In genomic region chr5:173709145-173709544, GRCh38 we compare ENCODE assay signal across 31 cellular contexts.
"Had no signal": no experiment of that assay in that cellular context is flagged by ENCODE, and none has a peak within 500 bp of the region (broad histone marks: within the 10 kb centered on the region; RNA-seq: fewer than 3 reads in every experiment).

No MANE protein-coding gene starts in this region.

- H3K27ac ChIP-seq: left lung, lower lobe of right lung, neutrophil, parathyroid adenoma, skin epidermis, stomach, suprapubic skin, thoracic aorta, upper lobe of right lung had no signal

- H3K4me3 ChIP-seq: left lung, lower lobe of right lung, skin epidermis, stomach, suprapubic skin, thoracic aorta, tibial artery, upper lobe of right lung had no signal

- H3K4me1 Mint-ChIP-seq: immature natural killer cell had no signal

- H3K36me3 Mint-ChIP-seq: immature natural killer cell; naive thymus-derived CD8-positive, alpha-beta T cell; stimulated activated naive B cell treated with anti-CD40 and anti-IgM and Interleukin-4, amounts not matched to agents 10 μg/mL and 1 μg/mL and 100 μg/mL, for 72 hours had no signal

- H3K36me3 ChIP-seq: left lung, lower lobe of right lung, neutrophil, stomach, suprapubic skin, thoracic aorta, tibial artery, upper lobe of right lung had no signal

- H2AFZ ChIP-seq: parathyroid adenoma had no signal

- H3K27ac Mint-ChIP-seq: immature natural killer cell; naive thymus-derived CD8-positive, alpha-beta T cell; nephron; progenitor cell of endocrine pancreas; stimulated activated naive B cell treated with anti-CD40 and anti-IgM and Interleukin-4, amounts not matched to agents 10 μg/mL and 1 μg/mL and 100 μg/mL, for 72 hours had no signal

- ATAC-seq: left colon; left lung; lower lobe of right lung; naive thymus-derived CD8-positive, alpha-beta T cell; right cardiac atrium; sciatic nerve; stimulated activated naive B cell treated with anti-CD40 and anti-IgM and Interleukin-4, amounts not matched to agents 10 μg/mL and 1 μg/mL and 100 μg/mL, for 72 hours; stimulated activated naive CD8-positive, alpha-beta T cell treated with anti-CD3 and anti-CD28 coated beads, Interleukin-15, Interleukin-2, amounts not matched to agents 100 U/mL and 50 U/mL, for 24 hours; upper lobe of right lung had no signal

- H3K4me3 Mint-ChIP-seq: immature natural killer cell; naive thymus-derived CD8-positive, alpha-beta T cell; nephron; neural crest cell; stimulated activated naive B cell treated with anti-CD40 and anti-IgM and Interleukin-4, amounts not matched to agents 10 μg/mL and 1 μg/mL and 100 μg/mL, for 72 hours had no signal

- H3K4me1 ChIP-seq: left lung, lower lobe of right lung, stomach, upper lobe of right lung had no signal

- H3K9me3 Mint-ChIP-seq: immature natural killer cell; naive thymus-derived CD8-positive, alpha-beta T cell; nephron; neural crest cell had no signal

- H3K79me2 ChIP-seq: parathyroid adenoma had no signal

- DNase-seq: hypothalamus; immature natural killer cell; kidney; left colon; left lung; lower lobe of right lung; mammary epithelial cell; mesenchymal stem cell; naive thymus-derived CD8-positive, alpha-beta T cell; occipital lobe; retina; right cardiac atrium; stimulated activated CD4-positive, alpha-beta T cell treated with anti-CD3 and anti-CD28 coated beads, Interleukin-12 subunit alpha, Interleukin-12 subunit beta, amount 100 ng/mL, for 4 hours; stimulated activated CD4-positive, alpha-beta T cell treated with anti-CD3 and anti-CD28 coated beads, Interleukin-15, amount 100 ng/mL, for 24 hours; stimulated activated CD4-positive, alpha-beta T cell treated with anti-CD3 and anti-CD28 coated beads, Interleukin-2, amount 100 ng/mL, for 24 hours; stimulated activated CD4-positive, alpha-beta T cell treated with anti-CD3 and anti-CD28 coated beads, Interleukin-4, amount 100 ng/mL, for 1 hour; stimulated activated naive B cell treated with anti-CD40 and anti-IgM and Interleukin-4, amounts not matched to agents 10 μg/mL and 1 μg/mL and 100 μg/mL, for 72 hours; stimulated activated naive CD8-positive, alpha-beta T cell treated with anti-CD3 and anti-CD28 coated beads, Interleukin-15, Interleukin-2, amounts not matched to agents 100 U/mL and 50 U/mL, for 24 hours; stomach; tibial artery; trophoblast cell had no signal

- H3K9me3 ChIP-seq: left lung, lower lobe of right lung, neutrophil, stomach, suprapubic skin, thoracic aorta, tibial artery, upper lobe of right lung had no signal

- H3K9ac ChIP-seq: parathyroid adenoma had no signal

- H3K27me3 ChIP-seq: left lung, neutrophil, stomach, suprapubic skin, upper lobe of right lung had no signal

- H3K27me3 Mint-ChIP-seq: stimulated activated naive B cell treated with anti-CD40 and anti-IgM and Interleukin-4, amounts not matched to agents 10 μg/mL and 1 μg/mL and 100 μg/mL, for 72 hours had no signal
